1 cellular context compared by ENCODE assay signal in the genomic region with DNA sequence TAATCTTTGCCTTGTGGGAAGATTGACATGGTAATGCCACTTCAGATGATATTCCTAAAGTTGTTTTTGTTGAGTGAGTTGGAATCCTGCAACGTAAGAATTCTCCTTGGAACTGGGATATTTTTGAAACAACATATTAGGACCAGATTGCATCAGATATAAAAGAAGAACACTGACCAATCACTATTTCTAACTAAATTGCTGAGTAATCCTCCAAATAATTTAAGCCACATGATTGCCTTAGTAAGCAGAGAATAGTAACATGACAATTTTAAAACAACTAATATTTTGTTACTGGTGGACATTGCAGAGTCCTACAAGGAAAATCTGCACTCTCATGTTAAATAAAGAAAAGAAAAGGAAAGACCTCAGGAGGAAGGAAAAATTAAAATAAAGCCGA.
TF ChIP-seq lines count a peak whose summit lies in the region.

No MANE protein-coding gene starts in this region.

TF ChIP-seq in GM23338, 12 proteins besides CTCF, POLR2A, EP300 and RAD21 (continued from another document):
- TF ChIP-seq, protein P1, sequence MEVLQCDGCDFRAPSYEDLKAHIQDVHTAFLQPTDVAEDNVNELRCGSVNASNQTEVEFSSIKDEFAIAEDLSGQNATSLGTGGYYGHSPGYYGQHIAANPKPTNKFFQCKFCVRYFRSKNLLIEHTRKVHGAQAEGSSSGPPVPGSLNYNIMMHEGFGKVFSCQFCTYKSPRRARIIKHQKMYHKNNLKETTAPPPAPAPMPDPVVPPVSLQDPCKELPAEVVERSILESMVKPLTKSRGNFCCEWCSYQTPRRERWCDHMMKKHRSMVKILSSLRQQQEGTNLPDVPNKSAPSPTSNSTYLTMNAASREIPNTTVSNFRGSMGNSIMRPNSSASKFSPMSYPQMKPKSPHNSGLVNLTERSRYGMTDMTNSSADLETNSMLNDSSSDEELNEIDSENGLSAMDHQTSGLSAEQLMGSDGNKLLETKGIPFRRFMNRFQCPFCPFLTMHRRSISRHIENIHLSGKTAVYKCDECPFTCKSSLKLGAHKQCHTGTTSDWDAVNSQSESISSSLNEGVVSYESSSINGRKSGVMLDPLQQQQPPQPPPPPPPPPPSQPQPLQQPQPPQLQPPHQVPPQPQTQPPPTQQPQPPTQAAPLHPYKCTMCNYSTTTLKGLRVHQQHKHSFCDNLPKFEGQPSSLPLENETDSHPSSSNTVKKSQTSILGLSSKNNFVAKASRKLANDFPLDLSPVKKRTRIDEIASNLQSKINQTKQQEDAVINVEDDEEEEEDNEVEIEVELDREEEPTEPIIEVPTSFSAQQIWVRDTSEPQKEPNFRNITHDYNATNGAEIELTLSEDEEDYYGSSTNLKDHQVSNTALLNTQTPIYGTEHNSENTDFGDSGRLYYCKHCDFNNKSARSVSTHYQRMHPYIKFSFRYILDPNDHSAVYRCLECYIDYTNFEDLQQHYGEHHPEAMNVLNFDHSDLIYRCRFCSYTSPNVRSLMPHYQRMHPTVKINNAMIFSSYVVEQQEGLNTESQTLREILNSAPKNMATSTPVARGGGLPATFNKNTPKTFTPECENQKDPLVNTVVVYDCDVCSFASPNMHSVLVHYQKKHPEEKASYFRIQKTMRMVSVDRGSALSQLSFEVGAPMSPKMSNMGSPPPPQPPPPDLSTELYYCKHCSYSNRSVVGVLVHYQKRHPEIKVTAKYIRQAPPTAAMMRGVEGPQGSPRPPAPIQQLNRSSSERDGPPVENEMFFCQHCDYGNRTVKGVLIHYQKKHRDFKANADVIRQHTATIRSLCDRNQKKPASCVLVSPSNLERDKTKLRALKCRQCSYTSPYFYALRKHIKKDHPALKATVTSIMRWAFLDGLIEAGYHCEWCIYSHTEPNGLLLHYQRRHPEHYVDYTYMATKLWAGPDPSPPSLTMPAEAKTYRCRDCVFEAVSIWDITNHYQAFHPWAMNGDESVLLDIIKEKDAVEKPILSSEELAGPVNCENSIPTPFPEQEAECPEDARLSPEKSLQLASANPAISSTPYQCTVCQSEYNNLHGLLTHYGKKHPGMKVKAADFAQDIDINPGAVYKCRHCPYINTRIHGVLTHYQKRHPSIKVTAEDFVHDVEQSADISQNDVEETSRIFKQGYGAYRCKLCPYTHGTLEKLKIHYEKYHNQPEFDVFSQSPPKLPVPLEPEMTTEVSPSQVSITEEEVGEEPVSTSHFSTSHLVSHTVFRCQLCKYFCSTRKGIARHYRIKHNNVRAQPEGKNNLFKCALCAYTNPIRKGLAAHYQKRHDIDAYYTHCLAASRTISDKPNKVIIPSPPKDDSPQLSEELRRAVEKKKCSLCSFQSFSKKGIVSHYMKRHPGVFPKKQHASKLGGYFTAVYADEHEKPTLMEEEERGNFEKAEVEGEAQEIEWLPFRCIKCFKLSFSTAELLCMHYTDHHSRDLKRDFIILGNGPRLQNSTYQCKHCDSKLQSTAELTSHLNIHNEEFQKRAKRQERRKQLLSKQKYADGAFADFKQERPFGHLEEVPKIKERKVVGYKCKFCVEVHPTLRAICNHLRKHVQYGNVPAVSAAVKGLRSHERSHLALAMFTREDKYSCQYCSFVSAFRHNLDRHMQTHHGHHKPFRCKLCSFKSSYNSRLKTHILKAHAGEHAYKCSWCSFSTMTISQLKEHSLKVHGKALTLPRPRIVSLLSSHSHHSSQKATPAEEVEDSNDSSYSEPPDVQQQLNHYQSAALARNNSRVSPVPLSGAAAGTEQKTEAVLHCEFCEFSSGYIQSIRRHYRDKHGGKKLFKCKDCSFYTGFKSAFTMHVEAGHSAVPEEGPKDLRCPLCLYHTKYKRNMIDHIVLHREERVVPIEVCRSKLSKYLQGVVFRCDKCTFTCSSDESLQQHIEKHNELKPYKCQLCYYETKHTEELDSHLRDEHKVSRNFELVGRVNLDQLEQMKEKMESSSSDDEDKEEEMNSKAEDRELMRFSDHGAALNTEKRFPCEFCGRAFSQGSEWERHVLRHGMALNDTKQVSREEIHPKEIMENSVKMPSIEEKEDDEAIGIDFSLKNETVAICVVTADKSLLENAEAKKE (CRISPR knock-in tag; IDR thresholded peaks at IDR 0.05): no peak
- TF ChIP-seq NANOG (IDR thresholded peaks at IDR 0.05; ENCODE audit: borderline replicate concordance) (no peak), POLR2AphosphoS5 (IDR thresholded peaks at IDR 0.05; ENCODE audit: low read depth) (no peak), ZNF114 (CRISPR knock-in tag; IDR thresholded peaks at IDR 0.05) (no peak), EZH2 (IDR thresholded peaks at IDR 0.05; ENCODE audit: low read depth, unreplicated experiment) (no peak), STAT1 (IDR thresholded peaks at IDR 0.05; ENCODE audit: unreplicated experiment) (no peak), JUNB (IDR thresholded peaks at IDR 0.05; ENCODE audit: unreplicated experiment) (no peak), EZH2phosphoT487 (IDR thresholded peaks at IDR 0.05; ENCODE audit: unreplicated experiment) (no peak), ZNF331 (CRISPR knock-in tag; IDR thresholded peaks at IDR 0.05; ENCODE audit: low read depth) (no peak)
- TF ChIP-seq, protein P2, sequence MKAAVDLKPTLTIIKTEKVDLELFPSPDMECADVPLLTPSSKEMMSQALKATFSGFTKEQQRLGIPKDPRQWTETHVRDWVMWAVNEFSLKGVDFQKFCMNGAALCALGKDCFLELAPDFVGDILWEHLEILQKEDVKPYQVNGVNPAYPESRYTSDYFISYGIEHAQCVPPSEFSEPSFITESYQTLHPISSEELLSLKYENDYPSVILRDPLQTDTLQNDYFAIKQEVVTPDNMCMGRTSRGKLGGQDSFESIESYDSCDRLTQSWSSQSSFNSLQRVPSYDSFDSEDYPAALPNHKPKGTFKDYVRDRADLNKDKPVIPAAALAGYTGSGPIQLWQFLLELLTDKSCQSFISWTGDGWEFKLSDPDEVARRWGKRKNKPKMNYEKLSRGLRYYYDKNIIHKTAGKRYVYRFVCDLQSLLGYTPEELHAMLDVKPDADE (IDR thresholded peaks at IDR 0.05): no peak
- TF ChIP-seq, protein P3, sequence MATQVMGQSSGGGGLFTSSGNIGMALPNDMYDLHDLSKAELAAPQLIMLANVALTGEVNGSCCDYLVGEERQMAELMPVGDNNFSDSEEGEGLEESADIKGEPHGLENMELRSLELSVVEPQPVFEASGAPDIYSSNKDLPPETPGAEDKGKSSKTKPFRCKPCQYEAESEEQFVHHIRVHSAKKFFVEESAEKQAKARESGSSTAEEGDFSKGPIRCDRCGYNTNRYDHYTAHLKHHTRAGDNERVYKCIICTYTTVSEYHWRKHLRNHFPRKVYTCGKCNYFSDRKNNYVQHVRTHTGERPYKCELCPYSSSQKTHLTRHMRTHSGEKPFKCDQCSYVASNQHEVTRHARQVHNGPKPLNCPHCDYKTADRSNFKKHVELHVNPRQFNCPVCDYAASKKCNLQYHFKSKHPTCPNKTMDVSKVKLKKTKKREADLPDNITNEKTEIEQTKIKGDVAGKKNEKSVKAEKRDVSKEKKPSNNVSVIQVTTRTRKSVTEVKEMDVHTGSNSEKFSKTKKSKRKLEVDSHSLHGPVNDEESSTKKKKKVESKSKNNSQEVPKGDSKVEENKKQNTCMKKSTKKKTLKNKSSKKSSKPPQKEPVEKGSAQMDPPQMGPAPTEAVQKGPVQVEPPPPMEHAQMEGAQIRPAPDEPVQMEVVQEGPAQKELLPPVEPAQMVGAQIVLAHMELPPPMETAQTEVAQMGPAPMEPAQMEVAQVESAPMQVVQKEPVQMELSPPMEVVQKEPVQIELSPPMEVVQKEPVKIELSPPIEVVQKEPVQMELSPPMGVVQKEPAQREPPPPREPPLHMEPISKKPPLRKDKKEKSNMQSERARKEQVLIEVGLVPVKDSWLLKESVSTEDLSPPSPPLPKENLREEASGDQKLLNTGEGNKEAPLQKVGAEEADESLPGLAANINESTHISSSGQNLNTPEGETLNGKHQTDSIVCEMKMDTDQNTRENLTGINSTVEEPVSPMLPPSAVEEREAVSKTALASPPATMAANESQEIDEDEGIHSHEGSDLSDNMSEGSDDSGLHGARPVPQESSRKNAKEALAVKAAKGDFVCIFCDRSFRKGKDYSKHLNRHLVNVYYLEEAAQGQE (IDR thresholded peaks at IDR 0.05; ENCODE audit: unreplicated experiment): no peak
